9 cellular contexts compared by ENCODE assay signal in genomic region chrX:154459843-154460242, GRCh38. TPM values are rescaled to one million over a fixed set of nuclear protein-coding genes. Genes with fewer than 3 reads are reported as not detected.
DNase-seq lines count a peak whose midpoint lies in the region; ATAC-seq and TF ChIP-seq lines count a peak whose summit lies in the region.
"Had no signal": no experiment of that assay in that cellular context is flagged by ENCODE, and none has a peak within 500 bp of the region (broad histone marks: within the 10 kb centered on the region; RNA-seq: fewer than 3 reads in every experiment).

No MANE protein-coding gene starts in this region.

- TF ChIP-seq CTCF in WI38 (IDR thresholded peaks at IDR 0.05; ENCODE audit: low read depth, low read length): no peak
- TF ChIP-seq CTCF in glutamatergic neuron (IDR thresholded peaks at IDR 0.05; ENCODE audit: partially characterized antibody, unreplicated experiment): no peak
- no peak for TF ChIP-seq CTCF in uterus (IDR thresholded peaks at IDR 0.05)

- no peaks in the 10 kb centered on the region for H3K36me3 ChIP-seq in uterus

- H3K4me1 ChIP-seq in uterus: no peaks in the 10 kb centered on the region

- H3K27me3 Mint-ChIP-seq in T-helper 2 cell treated with Interferon-gamma antibody and Interleukin-4, amounts not matched to agents 5 μg/mL and 100 μg/mL, for 36 hours (ENCODE audit: low read depth): no peaks in the 10 kb centered on the region
- H3K27me3 Mint-ChIP-seq in glutamatergic neuron (ENCODE audit: unreplicated experiment): peaks cover 10% of the 10 kb centered on the region
- no peaks in the 10 kb centered on the region for H3K27me3 Mint-ChIP-seq in stimulated activated naive B cell treated with anti-CD40 and anti-IgM and Interleukin-4, amounts not matched to agents 10 μg/mL and 1 μg/mL and 100 μg/mL, for 72 hours

- no peaks in the 10 kb centered on the region for H3K9me3 Mint-ChIP-seq in T-helper 2 cell treated with Interferon-gamma antibody and Interleukin-4, amounts not matched to agents 5 μg/mL and 100 μg/mL, for 36 hours
- peaks cover 7% of the 10 kb centered on the region for H3K9me3 Mint-ChIP-seq in glutamatergic neuron (ENCODE audit: unreplicated experiment)
- H3K9me3 Mint-ChIP-seq in stimulated activated naive B cell treated with anti-CD40 and anti-IgM and Interleukin-4, amounts not matched to agents 10 μg/mL and 1 μg/mL and 100 μg/mL, for 72 hours: no peaks in the 10 kb centered on the region

- TF ChIP-seq POLR2A in uterus (IDR thresholded peaks at IDR 0.05): no peak

- H3K4me1 Mint-ChIP-seq in T-helper 2 cell treated with Interferon-gamma antibody and Interleukin-4, amounts not matched to agents 5 μg/mL and 100 μg/mL, for 36 hours (ENCODE audit: low read depth): peaks cover 5% of the 10 kb centered on the region
- H3K4me1 Mint-ChIP-seq in glutamatergic neuron (ENCODE audit: low read depth, unreplicated experiment): peaks cover 4% of the 10 kb centered on the region
- H3K4me1 Mint-ChIP-seq in stimulated activated naive B cell treated with anti-CD40 and anti-IgM and Interleukin-4, amounts not matched to agents 10 μg/mL and 1 μg/mL and 100 μg/mL, for 72 hours: peaks cover 13 to 21% of the 10 kb centered on the region in 2 donors

- H3K27ac Mint-ChIP-seq in T-helper 2 cell treated with Interferon-gamma antibody and Interleukin-4, amounts not matched to agents 5 μg/mL and 100 μg/mL, for 36 hours: no peak overlapping the region
- H3K27ac Mint-ChIP-seq in glutamatergic neuron (ENCODE audit: unreplicated experiment): peak overlapping the region; percentile 55
- no peak overlapping the region for H3K27ac Mint-ChIP-seq in stimulated activated naive B cell treated with anti-CD40 and anti-IgM and Interleukin-4, amounts not matched to agents 10 μg/mL and 1 μg/mL and 100 μg/mL, for 72 hours

- DNase-seq in T-helper 2 cell treated with Interferon-gamma antibody and Interleukin-4, amounts not matched to agents 5 μg/mL and 100 μg/mL, for 36 hours (ENCODE audit: low spot score): no peak
- DNase-seq in T-helper 2 cell (no peak), glutamatergic neuron (peak; percentile 71), NCI-H1092 (lab: John Stamatoyannopoulos, UW) (no peak), uterus (no peak), RKO (ENCODE audit: low spot score) (no peak)
- DNase-seq in stimulated activated naive B cell treated with anti-CD40 and anti-IgM and Interleukin-4, amounts not matched to agents 10 μg/mL and 1 μg/mL and 100 μg/mL, for 72 hours: no peak
- DNase-seq: ACHN had no signal

- peak overlapping the region; percentile 76 for H3K4me3 ChIP-seq in WI38 (ENCODE audit: low read depth, low read length)
- H3K4me3 ChIP-seq in uterus: peak overlapping the region in 1 of 2 donors; percentile 47

- no peaks in the 10 kb centered on the region for H3K27me3 ChIP-seq in uterus

- ATAC-seq in stimulated activated naive B cell treated with anti-CD40 and anti-IgM and Interleukin-4, amounts not matched to agents 10 μg/mL and 1 μg/mL and 100 μg/mL, for 72 hours (replicated peaks): no peak

- peak overlapping the region; percentile 36 for H3K4me3 Mint-ChIP-seq in T-helper 2 cell treated with Interferon-gamma antibody and Interleukin-4, amounts not matched to agents 5 μg/mL and 100 μg/mL, for 36 hours
- peak overlapping the region; percentile 86 for H3K4me3 Mint-ChIP-seq in glutamatergic neuron (ENCODE audit: unreplicated experiment)
- H3K4me3 Mint-ChIP-seq in stimulated activated naive B cell treated with anti-CD40 and anti-IgM and Interleukin-4, amounts not matched to agents 10 μg/mL and 1 μg/mL and 100 μg/mL, for 72 hours: peak overlapping the region; percentile 59 to 83

- H3K9me3 ChIP-seq in uterus: no peaks in the 10 kb centered on the region

- no peak overlapping the region for H3K27ac ChIP-seq in uterus

- H3K36me3 Mint-ChIP-seq in T-helper 2 cell treated with Interferon-gamma antibody and Interleukin-4, amounts not matched to agents 5 μg/mL and 100 μg/mL, for 36 hours (ENCODE audit: low read depth): no peaks in the 10 kb centered on the region
- H3K36me3 Mint-ChIP-seq in glutamatergic neuron (ENCODE audit: unreplicated experiment): no peaks in the 10 kb centered on the region
- peaks cover 9 to 14% of the 10 kb centered on the region in 2 donors for H3K36me3 Mint-ChIP-seq in stimulated activated naive B cell treated with anti-CD40 and anti-IgM and Interleukin-4, amounts not matched to agents 10 μg/mL and 1 μg/mL and 100 μg/mL, for 72 hours

- intact Hi-C loops in uterus (cut with DNase I; ENCODE audit: low total_unique reads): no loop called here

RNA-seq across cellular contexts. Expression of gene PLXNA3, which starts 1.8 kb away (rescaled TPM):
- 458 TPM for total RNA-seq in glutamatergic neuron (ENCODE audit: unreplicated experiment)
- total RNA-seq in uterus: 100 to 1,000 TPM in 1 of 4 donors, 10 to 100 TPM in 1, 1 to 10 TPM in 2; 2.1 to 102 (median 8.6) TPM

RNA-seq across cellular contexts. Expression of gene FAM50A, which starts 15.9 kb away (rescaled TPM):
- 125 TPM for total RNA-seq in glutamatergic neuron (ENCODE audit: unreplicated experiment)
- total RNA-seq in uterus: 10 to 100 TPM; 16.4 to 48.8 (median 28.3) TPM

RNA-seq across cellular contexts. Expression of gene LAGE3, which starts 19.2 kb away (rescaled TPM):
- total RNA-seq in glutamatergic neuron (ENCODE audit: unreplicated experiment) (8.8 TPM), uterus (10 to 100 TPM in 2 of 4 donors, 1 to 10 TPM in 1, not detected in 1; 4.7 to 19.4 (median 13.1) TPM)

RNA-seq across cellular contexts. Expression of gene GDI1, which starts 22.9 kb away (rescaled TPM):
- total RNA-seq in glutamatergic neuron (ENCODE audit: unreplicated experiment) (730 TPM), uterus (100 to 1,000 TPM in 3 of 4 donors, 10 to 100 TPM in 1; 100.0 to 175 (median 135) TPM)

RNA-seq across cellular contexts. Expression of gene UBL4A, which starts 26.6 kb away (rescaled TPM):
- total RNA-seq in glutamatergic neuron (ENCODE audit: unreplicated experiment) (28.4 TPM), uterus (10 to 100 TPM; 14.7 to 36.3 (median 29.5) TPM)

Comparison
In these comparisons a context has a peak if more than half of its experiments do, and no peak if none do; other contexts are left out.
1. H3K4me3 Mint-ChIP-seq: peak in every context shown above with its lines; median percentile 86 in glutamatergic neuron; 71 in stimulated activated naive B cell treated with anti-CD40 and anti-IgM and Interleukin-4, amounts not matched to agents 10 μg/mL and 1 μg/mL and 100 μg/mL, for 72 hours; 36 in T-helper 2 cell treated with Interferon-gamma antibody and Interleukin-4, amounts not matched to agents 5 μg/mL and 100 μg/mL, for 36 hours.